ENCODE assay signal across 8 cellular contexts in the genomic region with DNA sequence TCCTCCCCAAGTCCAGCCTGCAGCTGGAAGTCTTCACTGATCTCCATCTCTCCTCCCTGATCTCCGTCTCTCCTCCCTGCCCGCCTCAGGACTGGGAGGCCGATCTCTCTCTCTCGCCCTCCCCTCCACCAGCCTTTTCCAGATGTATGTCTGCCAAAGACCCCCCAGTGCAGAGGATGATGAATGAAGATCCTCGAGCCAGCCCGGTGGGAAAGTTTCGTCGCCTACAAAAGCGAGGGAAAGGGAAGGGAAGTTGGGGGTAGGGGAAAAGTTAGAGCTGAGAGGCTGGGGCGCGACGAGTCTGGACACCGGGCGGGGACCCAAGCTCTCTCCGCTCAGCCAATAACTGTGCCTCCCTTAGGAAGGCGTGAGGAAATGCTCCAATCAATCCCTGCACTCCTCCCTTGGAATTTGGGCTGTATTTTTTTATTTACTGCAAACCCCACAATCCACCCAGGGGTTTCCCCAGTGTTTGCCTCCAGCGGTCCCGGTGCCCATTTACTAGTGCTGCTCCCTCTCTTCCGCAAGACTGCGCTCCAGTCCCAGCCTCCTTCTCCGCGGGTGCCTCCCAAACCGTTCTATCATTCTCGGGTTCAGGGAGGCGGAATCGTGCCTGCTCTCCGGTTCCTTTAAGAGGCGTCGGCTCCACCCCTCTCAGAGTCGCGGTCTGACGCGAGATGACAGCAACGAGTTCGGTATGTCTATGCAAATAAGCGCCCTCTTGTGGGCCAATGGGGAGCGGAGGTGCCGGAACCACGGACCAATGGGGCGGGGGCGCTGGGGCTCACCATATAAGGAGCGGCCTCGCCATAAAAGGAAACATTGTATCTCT. TPM values are rescaled to one million over a fixed set of nuclear protein-coding genes. Genes with fewer than 3 reads are reported as not detected.
A peak's percentile ranks its signal among the peaks of the same experiment; 100 is the strongest.
DNase-seq lines count a peak whose midpoint lies in the region; ATAC-seq and TF ChIP-seq lines count a peak whose summit lies in the region.

SRF (plus strand) TSS at position 818 of the 832 bp plus-strand sequence. CDS start 388 bp downstream, outside the sequence.

- H3K36me3 ChIP-seq in BLaER1 (peaks cover 8% of the 10 kb centered on the region), left lung (peaks cover 0 to 5% of the 10 kb centered on the region in 2 donors)

- H3K4me2 ChIP-seq in BLaER1, result peak within 1 kb of the TSS; percentile 96

- H3K9me3 ChIP-seq in BLaER1, result no peaks in the 10 kb centered on the region
- no peaks in the 10 kb centered on the region for H3K9me3 ChIP-seq in left lung

- no peak for TF ChIP-seq CTCF in left lung (IDR thresholded peaks at IDR 0.05)

- H3K4me1 ChIP-seq in BLaER1 (peaks cover 38% of the 10 kb centered on the region), left lung (peaks cover 24 to 41% of the 10 kb centered on the region in 2 donors)

- H3K4me3 ChIP-seq in BLaER1 (peak within 1 kb of the TSS; percentile 97), left lung (peak within 1 kb of the TSS; percentile 85 to 96)

- H4K20me1 ChIP-seq in BLaER1, result peaks cover 37% of the 10 kb centered on the region

- H3K27me3 ChIP-seq in BLaER1, result no peaks in the 10 kb centered on the region
- no peaks in the 10 kb centered on the region for H3K27me3 ChIP-seq in left lung

- intact Hi-C loops in left lung (cut with DNase I), result no loop called here

- peak within 1 kb of the TSS; percentile 97 for H3K27ac ChIP-seq in BLaER1
- H3K27ac ChIP-seq in left lung, result peak within 1 kb of the TSS; percentile 96 to 97

- peak; percentile 55 for ATAC-seq in GM19328 (IDR thresholded peaks at IDR 0.05; ENCODE audit: unreplicated experiment)
- ATAC-seq in HG03521 (IDR thresholded peaks at IDR 0.05; ENCODE audit: unreplicated experiment), result peak; percentile 63
- ATAC-seq in left lung, result peak; percentile 80

- H3K9ac ChIP-seq in BLaER1, result peak within 1 kb of the TSS; percentile 93

- DNase-seq in NCI-H748 (lab: John Stamatoyannopoulos, UW; ENCODE audit: unreplicated experiment) (peak; percentile 100), dermis blood vessel endothelial cell (peak; percentile 100), left lung (peak; percentile 97 to 99)
- peak; percentile 99 for DNase-seq in activated CD4-positive, alpha-beta T cell treated with anti-CD3 and anti-CD28 coated beads, Interleukin-2, amount 50 U/mL, for 1 hour
- peak; percentile 97 to 99 for DNase-seq in stimulated activated CD4-positive, alpha-beta T cell treated with anti-CD3 and anti-CD28 coated beads, Interleukin-2, amount 100 ng/mL, for 48 hours

RNA-seq across cellular contexts. Expression of gene SRF, which starts in this region (rescaled TPM):
- total RNA-seq in dermis blood vessel endothelial cell (16.5 and 19.7 TPM in 2 replicates), left lung (10 to 100 TPM; 31.8 to 36.3 TPM)

Comparison
In these comparisons a context has a peak if more than half of its experiments do, and no peak if none do; other contexts are left out.
1. Peak in every context shown above with its lines: DNase-seq, ATAC-seq, H3K4me3 ChIP-seq and H3K27ac ChIP-seq.